In genomic region chr2:233156001-233156400, GRCh38 we compare ENCODE assay signal across 2 cellular contexts.
TF ChIP-seq lines count a peak whose summit lies in the region.

No MANE protein-coding gene starts in this region.

TF ChIP-seq in IMR-90, 13 proteins besides CTCF, POLR2A, EP300 and RAD21:
- TF ChIP-seq RFX5 (IDR thresholded peaks at IDR 0.05; ENCODE audit: low read depth, low read length) (no peak), MAFK (IDR thresholded peaks at IDR 0.05; ENCODE audit: low read depth, low read length) (no peak), BHLHE40 (IDR thresholded peaks at IDR 0.05; ENCODE audit: low read depth, low read length) (no peak), MXI1 (IDR thresholded peaks at IDR 0.05; ENCODE audit: borderline replicate concordance, low read depth, low read length) (no peak), CEBPB (IDR thresholded peaks at IDR 0.05; ENCODE audit: low read depth, low read length) (no peak), SMC3 (IDR thresholded peaks at IDR 0.05; ENCODE audit: low read depth, low read length) (no peak), ELK1 (IDR thresholded peaks at IDR 0.05; ENCODE audit: borderline replicate concordance, low read depth, low read length) (no peak), USF2 (IDR thresholded peaks at IDR 0.05; ENCODE audit: low read depth, low read length) (no peak), CHD1 (IDR thresholded peaks at IDR 0.05; ENCODE audit: low read depth, low read length) (no peak), MAZ (IDR thresholded peaks at IDR 0.05; ENCODE audit: borderline replicate concordance, low read depth, low read length) (no peak), FOS (IDR thresholded peaks at IDR 0.05; ENCODE audit: low read depth, low read length) (no peak), NFE2L2 (IDR thresholded peaks at IDR 0.05; ENCODE audit: low read depth, low read length) (no peak), RCOR1 (IDR thresholded peaks at IDR 0.05; ENCODE audit: insufficient replicate concordance, low read length) (no peak)
TF ChIP-seq in IMR-90: peak in this region for 0.

TF ChIP-seq in GM12878, 131 proteins besides CTCF, POLR2A, EP300 and RAD21:
- TF ChIP-seq NFIC (IDR thresholded peaks at IDR 0.05; ENCODE audit: low read depth, low read length) = no peak
- TF ChIP-seq BCL3 (IDR thresholded peaks at IDR 0.05; ENCODE audit: borderline replicate concordance, insufficient read depth, low read depth, low read length, poor library complexity, severe bottlenecking) = no peak
- no peak for TF ChIP-seq MLLT1 (IDR thresholded peaks at IDR 0.05)
- no peak for TF ChIP-seq TCF12 (IDR thresholded peaks at IDR 0.05; ENCODE audit: low read depth, low read length)
- no peak for TF ChIP-seq E2F4 (IDR thresholded peaks at IDR 0.05; ENCODE audit: low read depth, low read length)
- no peak for TF ChIP-seq ZNF274 (IDR thresholded peaks at IDR 0.05; ENCODE audit: insufficient read depth, insufficient read length)
- TF ChIP-seq WRNIP1 (IDR thresholded peaks at IDR 0.05; ENCODE audit: borderline replicate concordance, low read depth, low read length) = no peak
- TF ChIP-seq SUPT20H (IDR thresholded peaks at IDR 0.05; ENCODE audit: borderline replicate concordance, control insufficient read depth, low read depth, low read length) = no peak
- TF ChIP-seq ZNF687 (IDR thresholded peaks at IDR 0.05) = no peak
- TF ChIP-seq PBX3 (IDR thresholded peaks at IDR 0.05; ENCODE audit: insufficient replicate concordance, low read depth, low read length) = no peak
- TF ChIP-seq ZBTB33 (IDR thresholded peaks at IDR 0.05) = no peak
- TF ChIP-seq NFYA (IDR thresholded peaks at IDR 0.05; ENCODE audit: borderline replicate concordance, low read depth, low read length) = no peak
